Comparison of ENCODE assay signal across 14 cellular contexts in the genomic region with DNA sequence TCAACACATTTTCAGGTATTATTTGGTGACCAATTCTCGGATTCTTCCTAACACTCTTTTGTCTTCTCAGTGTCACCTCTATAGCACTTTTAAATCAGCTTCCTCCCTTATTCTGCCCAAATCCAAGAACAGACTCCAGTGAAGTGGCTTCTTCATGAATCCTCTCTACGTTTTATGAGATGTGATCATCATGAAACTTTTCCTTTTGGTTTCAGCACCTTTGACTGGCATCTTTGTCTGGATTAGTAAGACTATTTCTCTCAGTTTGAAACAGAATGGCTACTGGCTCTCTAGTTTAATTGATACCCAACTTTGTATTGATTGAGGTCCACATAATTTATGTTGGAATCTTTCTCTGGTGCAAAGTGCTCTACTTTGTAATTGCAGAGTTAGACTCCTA. TPM values are rescaled to one million over a fixed set of nuclear protein-coding genes. Genes with fewer than 3 reads are reported as not detected.
A peak's percentile ranks its signal among the peaks of the same experiment; 100 is the strongest.
DNase-seq lines count a peak whose midpoint lies in the region; ATAC-seq, FAIRE-seq and TF ChIP-seq lines count a peak whose summit lies in the region.
"Had no signal": no experiment of that assay in that cellular context is flagged by ENCODE, and none has a peak within 500 bp of the region (broad histone marks: within the 10 kb centered on the region; RNA-seq: fewer than 3 reads in every experiment).

No MANE protein-coding gene starts in this region.

- H3K27me3 Mint-ChIP-seq in effector memory CD8-positive, alpha-beta T cell = no peaks in the 10 kb centered on the region

- H3K9ac ChIP-seq in liver (ENCODE audit: low read depth in 1 of 2, low read length in 2 of 2) = no peak overlapping the region
- H3K9ac ChIP-seq in HepG2 (ENCODE audit: insufficient read depth, low read depth, low read length) = no peak overlapping the region

- no TSS peak for BruUV-seq in HepG2 (replicated peaks; lab: Mats Ljungman, UMichigan)

- POLR2A ChIA-PET in HepG2 (lab: Yijun Ruan, JAX) = no interaction called here

- intact Hi-C loops in HepG2 (cut with micrococcal nuclease; ENCODE audit: unreplicated experiment) = loop anchor here (5.0 kb wide), 1 partner anchor 575 kb away; no protein-coding TSS in a partner anchor

- no peaks in the 10 kb centered on the region for H3K9me3 Mint-ChIP-seq in effector memory CD8-positive, alpha-beta T cell

- no peaks in the 10 kb centered on the region for H3K36me3 ChIP-seq in liver (ENCODE audit: control insufficient read depth in 4 of 4, insufficient read depth in 3 of 4, low read depth in 1 of 4, low read length in 3 of 4)
- H3K36me3 ChIP-seq in HepG2 (replicated peaks in 1 of 2; ENCODE audit: control insufficient read depth in 1 of 2, insufficient read depth in 2 of 2, low read length in 2 of 2) = peaks cover 0 to 4% of the 10 kb centered on the region in 2 experiments; a peak in 2 of 5 replicates
- H3K36me3 ChIP-seq in WERI-Rb-1 = no peaks in the 10 kb centered on the region

- H3K4me3 ChIP-seq in liver (ENCODE audit: low read depth in 1 of 3, low read length in 3 of 3) (no peak overlapping the region), HepG2 (replicated peaks in 1 of 3; ENCODE audit: insufficient read depth in 1 of 3, low read depth in 2 of 3, low read length in 3 of 3) (no peak overlapping the region), WERI-Rb-1 (ENCODE audit: low read depth, low read length) (no peak overlapping the region)
- H3K4me3 ChIP-seq: BLaER1 treated with 17β-estradiol and CSF1 and Interleukin-3, amounts not matched to agents 10 nM and 100 nM had no signal

- no peak for TF ChIP-seq POLR2A in HepG2 (IDR thresholded peaks at IDR 0.05; ENCODE audit: insufficient read depth in 1 of 2, low read depth in 2 of 2, low read length in 2 of 2)

- H3K36me3 Mint-ChIP-seq in effector memory CD8-positive, alpha-beta T cell (ENCODE audit: insufficient read depth) = peaks cover 6% of the 10 kb centered on the region

- in situ Hi-C loops in HepG2 (cut with HindIII; ENCODE audit: extremely low pct_ligation_motif_present, low pct_unique_long_range_greater_than_20kb) = no loop called here

- DNase-seq in HepG2 (ENCODE audit: low spot score) (no peak), WERI-Rb-1 (no peak)
- no peak for DNase-seq in effector memory CD8-positive, alpha-beta T cell
- DNase-seq: DMS79, H9, NCI-H1092 treated with DMSO at 0.1 percent for 48 hours, NCI-H2081 treated with DMSO at 0.1 percent for 48 hours, NCI-H774 had no signal

- H3K27ac ChIP-seq in liver (ENCODE audit: low read depth in 1 of 2, low read length in 2 of 2) = no peak overlapping the region
- no peak overlapping the region for H3K27ac ChIP-seq in HepG2 (ENCODE audit: extremely low read length, insufficient read depth, low read length)
- no peak overlapping the region for H3K27ac ChIP-seq in WERI-Rb-1
- H3K27ac ChIP-seq: BLaER1 treated with 17β-estradiol and CSF1 and Interleukin-3, amounts not matched to agents 10 nM and 100 nM had no signal

- H2AFZ ChIP-seq in HepG2 (ENCODE audit: low read length) = no peak overlapping the region

- H3K4me1 ChIP-seq in liver (ENCODE audit: control insufficient read depth in 4 of 4, insufficient read depth in 4 of 4, low read length in 3 of 4) = peaks cover 0 to 5% (median 1%) of the 10 kb centered on the region in 4 donors
- H3K4me1 ChIP-seq in HepG2 (ENCODE audit: insufficient read depth, low read length) = no peaks in the 10 kb centered on the region

- WGBS in liver = 78% methylated on average over 2 of the region's 2 CpGs
- WGBS in HepG2 (ENCODE audit: low lambda C conversion rate) = 89% methylated on average over 2 of the region's 2 CpGs

- TF ChIP-seq EP300 in HepG2 (IDR thresholded peaks at IDR 0.05; ENCODE audit: low read depth in 2 of 2, low read length in 2 of 2) (no peak), HepG2 (CRISPR knock-in tag; IDR thresholded peaks at IDR 0.05; ENCODE audit: borderline replicate concordance) (no peak)

- no peak for TF ChIP-seq CTCF in liver (IDR thresholded peaks at IDR 0.05; ENCODE audit: low read depth, low read length, missing input control)
- no peak for TF ChIP-seq CTCF in HepG2 (CRISPR knock-in tag; IDR thresholded peaks at IDR 0.05)
- no peak for TF ChIP-seq CTCF in WERI-Rb-1 (IDR thresholded peaks at IDR 0.05; ENCODE audit: low read depth, low read length)

- no peak for FAIRE-seq in HepG2 (lab: Jason Lieb, UNC)

- CTCF ChIA-PET in HepG2 (lab: Yijun Ruan, JAX; ENCODE audit: low intra/inter-chr PET ratio, low total read pairs) = interaction anchor here (1.7 kb wide), 1 partner anchor 575 kb away, joined by 4 read pairs; no protein-coding TSS in a partner anchor

- TF ChIP-seq RAD21 in liver (IDR thresholded peaks at IDR 0.05) (no peak), HepG2 (CRISPR knock-in tag; IDR thresholded peaks at IDR 0.05) (no peak)

- peak overlapping the region in 1 of 2 donors; percentile 50 for H3K27ac Mint-ChIP-seq in effector memory CD8-positive, alpha-beta T cell
- H3K27ac Mint-ChIP-seq: H9 had no signal

- ATAC-seq in HepG2 (no peak), HG02852 (IDR thresholded peaks at IDR 0.05; ENCODE audit: unreplicated experiment) (peak; percentile 11), HG02678 (IDR thresholded peaks at IDR 0.05; ENCODE audit: unreplicated experiment) (no peak), GM21825 (IDR thresholded peaks at IDR 0.05; ENCODE audit: unreplicated experiment) (no peak), GM18517 (IDR thresholded peaks at IDR 0.05; ENCODE audit: unreplicated experiment) (no peak)
- no peak for ATAC-seq in effector memory CD8-positive, alpha-beta T cell (replicated peaks)

- peaks cover 3% of the 10 kb centered on the region for H3K79me2 ChIP-seq in HepG2 (ENCODE audit: insufficient read depth, low read length)

- H3K27me3 ChIP-seq in liver (ENCODE audit: control insufficient read depth in 4 of 4, insufficient read depth in 4 of 4, low read length in 3 of 4) = no peaks in the 10 kb centered on the region
- no peaks in the 10 kb centered on the region; a peak in 1 of 5 replicates for H3K27me3 ChIP-seq in HepG2 (ENCODE audit: control insufficient read depth in 1 of 2, insufficient read depth in 2 of 2, low read length in 2 of 2)
- no peaks in the 10 kb centered on the region for H3K27me3 ChIP-seq in WERI-Rb-1 (ENCODE audit: insufficient read depth, low read depth, severe bottlenecking)
- H3K27me3 ChIP-seq: BLaER1 treated with 17β-estradiol and CSF1 and Interleukin-3, amounts not matched to agents 10 nM and 100 nM had no signal

- H4K20me1 ChIP-seq in HepG2 (ENCODE audit: insufficient read depth, low read length) = no peaks in the 10 kb centered on the region

- H3K4me1 Mint-ChIP-seq in effector memory CD8-positive, alpha-beta T cell (ENCODE audit: low read depth in 2 of 2) = peaks cover 35 to 49% of the 10 kb centered on the region in 2 donors

- H3K4me2 ChIP-seq in HepG2 (ENCODE audit: low read depth, low read length) = no peak overlapping the region
- H3K4me2 ChIP-seq: BLaER1 treated with 17β-estradiol and CSF1 and Interleukin-3, amounts not matched to agents 10 nM and 100 nM had no signal

- peak overlapping the region; percentile 49 to 63 for H3K4me3 Mint-ChIP-seq in effector memory CD8-positive, alpha-beta T cell
- H3K4me3 Mint-ChIP-seq: H9 had no signal

- H3K9me3 ChIP-seq in liver (ENCODE audit: control insufficient read depth in 4 of 4, low read length in 3 of 4) (no peaks in the 10 kb centered on the region), HepG2 (ENCODE audit: low read length) (no peaks in the 10 kb centered on the region), WERI-Rb-1 (ENCODE audit: severe bottlenecking) (no peaks in the 10 kb centered on the region)

TF ChIP-seq in liver, 16 proteins besides CTCF, POLR2A, EP300 and RAD21 (continues in another document):
- TF ChIP-seq, protein P1, sequence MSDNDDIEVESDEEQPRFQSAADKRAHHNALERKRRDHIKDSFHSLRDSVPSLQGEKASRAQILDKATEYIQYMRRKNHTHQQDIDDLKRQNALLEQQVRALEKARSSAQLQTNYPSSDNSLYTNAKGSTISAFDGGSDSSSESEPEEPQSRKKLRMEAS (IDR thresholded peaks at IDR 0.05) = no peak

TF ChIP-seq in HepG2, 621 proteins besides CTCF, POLR2A, EP300 and RAD21 (continues in another document):
- TF ChIP-seq ZNF160 (CRISPR knock-in tag; IDR thresholded peaks at IDR 0.05) (no peak), ZNF382 (CRISPR knock-in tag; IDR thresholded peaks at IDR 0.05; ENCODE audit: borderline replicate concordance) (no peak), ZFP37 (CRISPR knock-in tag; IDR thresholded peaks at IDR 0.05; ENCODE audit: borderline replicate concordance) (no peak), ATF7-NPFF (CRISPR knock-in tag; IDR thresholded peaks at IDR 0.05; ENCODE audit: low read depth) (no peak)

RNA-seq across cellular contexts. Expression of gene CMC1, which starts 45.6 kb away (rescaled TPM):
- total RNA-seq in liver = 1 to 10 TPM; 4.2 TPM
- polyA plus RNA-seq in liver = 10 to 100 TPM; 26.9 to 58.4 TPM
- total RNA-seq in HepG2 (2016; rRNA removed; fragmentation: Illumina TruSeq; extraction: Trizol) = 29.5 and 32.3 TPM in 2 replicates
- 23.4 and 25.5 TPM in 2 replicates for total RNA-seq in HepG2 (2016; cell fraction: cytosol; rRNA removed; fragmentation: Illumina TruSeq; extraction: Trizol; ENCODE audit: low read depth)
- total RNA-seq in HepG2 (2016; cell fraction: insoluble cytoplasmic fraction; rRNA removed; fragmentation: Illumina TruSeq; extraction: Trizol) = 28.5 and 32.7 TPM in 2 replicates
- total RNA-seq in HepG2 (2016; cell fraction: membrane; rRNA removed; fragmentation: Illumina TruSeq; extraction: Trizol) = 20.9 and 22.7 TPM in 2 replicates
- 17.1 and 18.8 TPM in 2 replicates for total RNA-seq in HepG2 (2016; cell fraction: nucleus; rRNA removed; fragmentation: Illumina TruSeq; extraction: Trizol)
- polyA plus RNA-seq in HepG2 (2011; rRNA removed) = 19.9 and 22.1 TPM in 2 replicates
- polyA plus RNA-seq in HepG2 (2011; cell fraction: cytosol; rRNA removed) = 11.6 and 16.4 TPM in 2 replicates
- 8.8 and 11.8 TPM in 2 replicates for polyA plus RNA-seq in HepG2 (2011; cell fraction: nucleus; rRNA removed)
- polyA plus RNA-seq in HepG2 (2012) = 30.2 and 38.8 TPM in 2 replicates
- 28.3 and 32.3 TPM in 2 replicates for polyA plus RNA-seq in HepG2 (2016; cell fraction: cytosol; fragmentation: Illumina TruSeq; extraction: Trizol; ENCODE audit: low read depth)
- polyA plus RNA-seq in HepG2 (2016; cell fraction: insoluble cytoplasmic fraction; fragmentation: Illumina TruSeq; extraction: Trizol; ENCODE audit: low read depth) = 43.4 and 48.7 TPM in 2 replicates
- polyA plus RNA-seq in HepG2 (2016; cell fraction: membrane; fragmentation: Illumina TruSeq; extraction: Trizol; ENCODE audit: low read depth) = 26.3 and 29.5 TPM in 2 replicates
- 35.4 and 35.6 TPM in 2 replicates for polyA plus RNA-seq in HepG2 (2016; cell fraction: nucleus; fragmentation: Illumina TruSeq; extraction: Trizol; ENCODE audit: insufficient read depth, low read depth)
- 3.6 and 5.0 TPM in 2 replicates for polyA minus RNA-seq in HepG2 (2011; rRNA and poly(A)+ RNA removed; ENCODE audit: low replicate concordance)
- polyA minus RNA-seq in HepG2 (2011; cell fraction: cytosol; rRNA and poly(A)+ RNA removed) = 4.6 and 9.9 TPM in 2 replicates
- polyA minus RNA-seq in HepG2 (2011; cell fraction: nucleus; rRNA and poly(A)+ RNA removed) = 43.8 and 44.0 TPM in 2 replicates
